ENCODE assay signal across 15 cellular contexts in genomic region chr14:61080591-61081010, GRCh38.
DNase-seq lines count a peak whose midpoint lies in the region; ATAC-seq, FAIRE-seq and TF ChIP-seq lines count a peak whose summit lies in the region.
"Had no signal": no experiment of that assay in that cellular context is flagged by ENCODE, and none has a peak within 500 bp of the region (broad histone marks: within the 10 kb centered on the region; RNA-seq: fewer than 3 reads in every experiment).

No MANE protein-coding gene starts in this region.

- no peak overlapping the region for H3K27ac Mint-ChIP-seq in astrocyte (ENCODE audit: unreplicated experiment)

- WGBS in aorta, 2 donors = 63 to 74% methylated on average over 11 of the region's 11 CpGs

- intact Hi-C loops in colonic mucosa (cut with DNase I) (no loop called here), aorta (cut with DNase I) (no loop called here), uterus (cut with DNase I; ENCODE audit: low total_unique reads) (no loop called here)

- no peak for TF ChIP-seq POLR2A in uterus (IDR thresholded peaks at IDR 0.05)

- ATAC-seq in GM19395 (IDR thresholded peaks at IDR 0.05; ENCODE audit: unreplicated experiment) (peak; percentile 81), HG03095 (IDR thresholded peaks at IDR 0.05; ENCODE audit: unreplicated experiment) (peak; percentile 92), aorta (ENCODE audit: low FRiP score) (no peak)
- ATAC-seq: A549 had no signal

- peaks cover 9% of the 10 kb centered on the region for H3K4me1 ChIP-seq in astrocyte (ENCODE audit: insufficient read depth, low read length)
- no peaks in the 10 kb centered on the region for H3K4me1 ChIP-seq in colonic mucosa
- no peaks in the 10 kb centered on the region for H3K4me1 ChIP-seq in aorta (ENCODE audit: control insufficient read depth in 1 of 2, insufficient read depth in 2 of 2, low read length in 2 of 2)
- H3K4me1 ChIP-seq in uterus = no peaks in the 10 kb centered on the region
- H3K4me1 ChIP-seq: A549, vagina had no signal

- peak overlapping the region; percentile 31 for H3K4me2 ChIP-seq in astrocyte (ENCODE audit: low read length)
- H3K4me2 ChIP-seq: A549, smooth muscle cell had no signal

- H2AFZ ChIP-seq in astrocyte (ENCODE audit: low read depth, low read length) = no peak overlapping the region

- FAIRE-seq in astrocyte (lab: Jason Lieb, UNC) = peak; percentile 65
- FAIRE-seq: A549 had no signal

- no peaks in the 10 kb centered on the region for H3K4me1 Mint-ChIP-seq in astrocyte (ENCODE audit: low read depth, unreplicated experiment)

- H3K79me2 ChIP-seq in astrocyte (ENCODE audit: insufficient read depth, low read length) = no peaks in the 10 kb centered on the region

- CTCF ChIA-PET in AG04449 (lab: Yijun Ruan, JAX) = interaction anchor here (1.3 kb wide), 1 partner anchor 456 kb away, joined by 5 read pairs; no protein-coding TSS in a partner anchor

- H4K20me1 ChIP-seq in astrocyte (ENCODE audit: insufficient read depth, low read length) = no peaks in the 10 kb centered on the region

- H3K4me3 Mint-ChIP-seq in astrocyte (ENCODE audit: unreplicated experiment) = no peak overlapping the region

- H3K27ac ChIP-seq in astrocyte (ENCODE audit: low read depth, low read length) (peak overlapping the region; percentile 63), colonic mucosa (no peak overlapping the region), aorta (ENCODE audit: low read depth in 1 of 2, low read length in 2 of 2) (no peak overlapping the region), uterus (no peak overlapping the region)
- H3K27ac ChIP-seq: A549, cardiac muscle cell, vagina, VCaP had no signal

- POLR2A ChIA-PET in AG04449 (lab: Yijun Ruan, JAX) = interaction anchor here (1.1 kb wide), 1 partner anchor 23 kb away, joined by 5 read pairs; no protein-coding TSS in a partner anchor

- no peaks in the 10 kb centered on the region for H3K27me3 ChIP-seq in astrocyte (ENCODE audit: insufficient read depth, low read length)
- no peaks in the 10 kb centered on the region for H3K27me3 ChIP-seq in colonic mucosa
- no peaks in the 10 kb centered on the region for H3K27me3 ChIP-seq in aorta (ENCODE audit: control insufficient read depth in 1 of 2, insufficient read depth in 2 of 2, low read length in 1 of 2)
- H3K27me3 ChIP-seq in uterus = no peaks in the 10 kb centered on the region
- H3K27me3 ChIP-seq: cardiac muscle cell, vagina had no signal

- H3K9ac ChIP-seq in astrocyte (ENCODE audit: low read length) (peak overlapping the region; percentile 50), colonic mucosa (ENCODE audit: low read depth in 2 of 2, low read length in 2 of 2) (no peak overlapping the region)

- TF ChIP-seq CTCF in AG04449 (IDR thresholded peaks at IDR 0.05; ENCODE audit: insufficient read depth, low read length, missing control alignments) (peak; percentile 14), astrocyte (IDR thresholded peaks at IDR 0.05; ENCODE audit: insufficient read depth, low read depth, low read length) (no peak), colonic mucosa (IDR thresholded peaks at IDR 0.05) (no peak), uterus (IDR thresholded peaks at IDR 0.05) (no peak)

- no peaks in the 10 kb centered on the region for H3K9me3 ChIP-seq in astrocyte (ENCODE audit: insufficient read depth, low read depth, low read length)
- H3K9me3 ChIP-seq in colonic mucosa = no peaks in the 10 kb centered on the region
- peaks cover 2% of the 10 kb centered on the region for H3K9me3 ChIP-seq in aorta (ENCODE audit: control insufficient read depth, low read length)
- no peaks in the 10 kb centered on the region for H3K9me3 ChIP-seq in uterus
- H3K9me3 ChIP-seq: A549, vagina had no signal

- peaks cover 3% of the 10 kb centered on the region for H3K9me3 Mint-ChIP-seq in astrocyte (ENCODE audit: unreplicated experiment)

- H3K4me3 ChIP-seq in AG04449 (ENCODE audit: low read depth, low read length) (no peak overlapping the region), astrocyte (ENCODE audit: insufficient read depth, low read depth, low read length) (no peak overlapping the region), colonic mucosa (no peak overlapping the region), aorta (ENCODE audit: low read length in 2 of 2) (no peak overlapping the region), uterus (no peak overlapping the region)
- H3K4me3 ChIP-seq: A549, cardiac muscle cell, smooth muscle cell, vagina had no signal

- peaks cover 18% of the 10 kb centered on the region for H3K36me3 Mint-ChIP-seq in astrocyte (ENCODE audit: low read depth, unreplicated experiment)

- no peaks in the 10 kb centered on the region for H3K27me3 Mint-ChIP-seq in astrocyte (ENCODE audit: low read depth, unreplicated experiment)

- H3K36me3 ChIP-seq in astrocyte (ENCODE audit: insufficient read depth, low read length) (peaks cover 12% of the 10 kb centered on the region), colonic mucosa (no peaks in the 10 kb centered on the region), aorta (ENCODE audit: control insufficient read depth in 1 of 2, insufficient read depth in 2 of 2, low read length in 1 of 2) (peaks cover 0 to 3% of the 10 kb centered on the region in 2 donors), uterus (no peaks in the 10 kb centered on the region)
- H3K36me3 ChIP-seq: cardiac muscle cell, vagina had no signal

- DNase-seq in AG04449 (ENCODE audit: low read depth, low spot score) (peak; percentile 79), astrocyte (ENCODE audit: low read depth) (peak; percentile 93), colonic mucosa (no peak), aorta (no peak), uterus (no peak)
- DNase-seq in activated T-cell treated with anti-CD3 and anti-CD28 coated beads, Interleukin-2, amount 50 U/mL, for 48 hours = no peak
- DNase-seq: H7, islet precursor cell had no signal

Comparison
In these comparisons a context has a peak if more than half of its experiments do, and no peak if none do; other contexts are left out.
1. DNase-seq: peak in AG04449 (single experiment) and astrocyte (single experiment); none in colonic mucosa (single experiment), activated T-cell treated with anti-CD3 and anti-CD28 coated beads, Interleukin-2, amount 50 U/mL, for 48 hours (0 of 2), aorta (0 of 2) and uterus (0 of 2).